In genomic region chr1:230978491-230979388, GRCh38 we compare ENCODE assay signal across 1 cellular context.
A peak's percentile ranks its signal among the peaks of the same experiment; 100 is the strongest.
TF ChIP-seq lines count a peak whose summit lies in the region.

Gene ARV1 (plus strand): TSS chr1:230979094. CDS start chr1:230979106, 12 bp downstream.
A gene with protein sequence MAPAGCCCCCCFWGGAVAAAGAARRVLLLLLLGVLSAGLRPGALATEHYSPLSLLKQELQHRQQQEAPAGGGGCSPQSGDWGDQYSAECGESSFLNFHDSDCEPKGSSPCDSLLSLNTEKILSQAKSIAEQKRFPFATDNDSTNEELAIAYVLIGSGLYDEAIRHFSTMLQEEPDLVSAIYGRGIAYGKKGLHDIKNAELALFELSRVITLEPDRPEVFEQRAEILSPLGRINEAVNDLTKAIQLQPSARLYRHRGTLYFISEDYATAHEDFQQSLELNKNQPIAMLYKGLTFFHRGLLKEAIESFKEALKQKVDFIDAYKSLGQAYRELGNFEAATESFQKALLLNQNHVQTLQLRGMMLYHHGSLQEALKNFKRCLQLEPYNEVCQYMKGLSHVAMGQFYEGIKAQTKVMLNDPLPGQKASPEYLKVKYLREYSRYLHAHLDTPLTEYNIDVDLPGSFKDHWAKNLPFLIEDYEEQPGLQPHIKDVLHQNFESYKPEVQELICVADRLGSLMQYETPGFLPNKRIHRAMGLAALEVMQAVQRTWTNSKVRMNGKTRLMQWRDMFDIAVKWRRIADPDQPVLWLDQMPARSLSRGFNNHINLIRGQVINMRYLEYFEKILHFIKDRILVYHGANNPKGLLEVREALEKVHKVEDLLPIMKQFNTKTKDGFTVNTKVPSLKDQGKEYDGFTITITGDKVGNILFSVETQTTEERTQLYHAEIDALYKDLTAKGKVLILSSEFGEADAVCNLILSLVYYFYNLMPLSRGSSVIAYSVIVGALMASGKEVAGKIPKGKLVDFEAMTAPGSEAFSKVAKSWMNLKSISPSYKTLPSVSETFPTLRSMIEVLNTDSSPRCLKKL (minus strand): TSS chr1:230978861. CDS start chr1:230978830, 31 bp downstream.

TF ChIP-seq in K562, 482 proteins besides CTCF, POLR2A, EP300 and RAD21 (continued from another document and continues in another):
- TF ChIP-seq ID3 (CRISPR knock-in tag; IDR thresholded peaks at IDR 0.05) (no peak), ID3 (tag; IDR thresholded peaks at IDR 0.05) (0 out of 2 replicates have a peak, but pooled peaks have one; percentile 58), BCOR (IDR thresholded peaks at IDR 0.05) (peak; percentile 35; the same call in 1 of the 2 replicates), ZNF583 (CRISPR knock-in tag; IDR thresholded peaks at IDR 0.05) (no peak), ZNF740 (CRISPR knock-in tag; IDR thresholded peaks at IDR 0.05) (no peak), ZNF740 (tag; IDR thresholded peaks at IDR 0.05) (no peak), SMAD3 (CRISPR knock-in tag; conservative IDR thresholded peaks at IDR 0.05) (0 out of 2 replicates have a peak, but pooled peaks have one; percentile 38), POLR2G (IDR thresholded peaks at IDR 0.05; ENCODE audit: low read depth, low read length) (peak; percentile 93), PHB (CRISPR knock-in tag; IDR thresholded peaks at IDR 0.05) (no peak), IFI16 (CRISPR knock-in tag; IDR thresholded peaks at IDR 0.05) (no peak), PYGO2 (tag; IDR thresholded peaks at IDR 0.05) (no peak), XRCC5 (IDR thresholded peaks at IDR 0.05; ENCODE audit: low read depth, low read length) (peak; percentile 58; the same call in 1 of the 2 replicates), MCM7 (IDR thresholded peaks at IDR 0.05) (no peak), CHD4 (IDR thresholded peaks at IDR 0.05; ENCODE audit: insufficient read depth, insufficient replicate concordance, low read depth, low read length, poor library complexity, severe bottlenecking) (no peak), ZBTB11 (CRISPR knock-in tag; IDR thresholded peaks at IDR 0.05) (peak in 1 of 3 experiments; percentile 88; a peak in 2 of 6 replicates), NBN (IDR thresholded peaks at IDR 0.05; ENCODE audit: low read depth) (peak; percentile 65; the same call in 1 of the 2 replicates), MAZ (CRISPR knock-in tag; conservative IDR thresholded peaks at IDR 0.05 in 1 of 2, IDR thresholded peaks at IDR 0.05 in 1 of 2) (peak; percentile 83 to 87), HBP1 (CRISPR knock-in tag; IDR thresholded peaks at IDR 0.05) (no peak), KLF16 (IDR thresholded peaks at IDR 0.05) (no peak), ZNF316 (IDR thresholded peaks at IDR 0.05) (no peak), BRD4 (IDR thresholded peaks at IDR 0.05) (no peak), RHOXF2B (CRISPR knock-in tag; conservative IDR thresholded peaks at IDR 0.05) (no peak), TSC22D4 (tag; IDR thresholded peaks at IDR 0.05) (no peak), ETV6 (IDR thresholded peaks at IDR 0.05; ENCODE audit: borderline replicate concordance in 1 of 2, low read depth in 2 of 2, low read length in 1 of 2) (peak; percentile 49 to 54; a peak in 2 of 4 replicates), ETV6 (CRISPR knock-in tag; IDR thresholded peaks at IDR 0.05; ENCODE audit: borderline replicate concordance) (no peak), BHLHE40 (IDR thresholded peaks at IDR 0.05; ENCODE audit: low read length) (peak; percentile 79), CCNT2 (IDR thresholded peaks at IDR 0.05; ENCODE audit: borderline replicate concordance, extremely low read depth, insufficient read length, low read depth, low read length) (peak; percentile 66), PCBP1 (IDR thresholded peaks at IDR 0.05; ENCODE audit: low read depth, low read length, poor library complexity, severe bottlenecking) (peak; percentile 64), ZNF696 (CRISPR knock-in tag; conservative IDR thresholded peaks at IDR 0.05) (no peak), CSDE1 (IDR thresholded peaks at IDR 0.05) (no peak; a peak in 1 of 4 replicates), ZNF584 (CRISPR knock-in tag; IDR thresholded peaks at IDR 0.05; ENCODE audit: low read depth) (peak; percentile 92), ZNF24 (IDR thresholded peaks at IDR 0.05) (no peak), CC2D1A (IDR thresholded peaks at IDR 0.05) (peak; percentile 25; the same call in 1 of the 2 replicates), ZNF384 (IDR thresholded peaks at IDR 0.05; ENCODE audit: low read depth, low read length) (0 out of 2 replicates have a peak, but pooled peaks have one; percentile 12), ZFX (CRISPR knock-in tag; IDR thresholded peaks at IDR 0.05) (peak; percentile 95), PRDM10 (IDR thresholded peaks at IDR 0.05; ENCODE audit: partially characterized antibody) (no peak), BRCA1 (IDR thresholded peaks at IDR 0.05) (no peak), BRCA1 (CRISPR knock-in tag; IDR thresholded peaks at IDR 0.05) (no peak), SIX5 (IDR thresholded peaks at IDR 0.05; ENCODE audit: borderline replicate concordance in 1 of 2, insufficient read depth in 1 of 2, low read depth in 1 of 2, low read length in 2 of 2) (peak; percentile 93 to 95), DIDO1 (tag; IDR thresholded peaks at IDR 0.05; ENCODE audit: low read depth) (peak; percentile 91), STAT5A (IDR thresholded peaks at IDR 0.05; ENCODE audit: borderline replicate concordance, low read length) (no peak), ESRRB (CRISPR knock-in tag; IDR thresholded peaks at IDR 0.05; ENCODE audit: borderline replicate concordance) (no peak), HLTF (IDR thresholded peaks at IDR 0.05) (0 out of 2 replicates have a peak, but pooled peaks have one; percentile 78), TCF7L2 (IDR thresholded peaks at IDR 0.05; ENCODE audit: low read depth, low read length) (no peak), POLR2B (IDR thresholded peaks at IDR 0.05; ENCODE audit: low read depth, partially characterized antibody) (peak; percentile 92), ZSCAN32 (CRISPR knock-in tag; IDR thresholded peaks at IDR 0.05) (no peak), ZNF75A (CRISPR knock-in tag; IDR thresholded peaks at IDR 0.05) (no peak), RBM22 (IDR thresholded peaks at IDR 0.05; ENCODE audit: low read depth, low read length, poor library complexity, severe bottlenecking) (no peak), SRSF9 (IDR thresholded peaks at IDR 0.05; ENCODE audit: borderline replicate concordance, low read depth, low read length) (no peak), ZFPM2 (CRISPR knock-in tag; IDR thresholded peaks at IDR 0.05) (no peak), ZNF184 (CRISPR knock-in tag; IDR thresholded peaks at IDR 0.05) (no peak), HCFC1 (IDR thresholded peaks at IDR 0.05; ENCODE audit: low read depth, low read length) (peak; percentile 99), ATF7 (IDR thresholded peaks at IDR 0.05) (peak; percentile 96)
- TF ChIP-seq, protein P1, sequence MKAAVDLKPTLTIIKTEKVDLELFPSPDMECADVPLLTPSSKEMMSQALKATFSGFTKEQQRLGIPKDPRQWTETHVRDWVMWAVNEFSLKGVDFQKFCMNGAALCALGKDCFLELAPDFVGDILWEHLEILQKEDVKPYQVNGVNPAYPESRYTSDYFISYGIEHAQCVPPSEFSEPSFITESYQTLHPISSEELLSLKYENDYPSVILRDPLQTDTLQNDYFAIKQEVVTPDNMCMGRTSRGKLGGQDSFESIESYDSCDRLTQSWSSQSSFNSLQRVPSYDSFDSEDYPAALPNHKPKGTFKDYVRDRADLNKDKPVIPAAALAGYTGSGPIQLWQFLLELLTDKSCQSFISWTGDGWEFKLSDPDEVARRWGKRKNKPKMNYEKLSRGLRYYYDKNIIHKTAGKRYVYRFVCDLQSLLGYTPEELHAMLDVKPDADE (conservative IDR thresholded peaks at IDR 0.05; ENCODE audit: control insufficient read depth, low read depth, low read length), result peak; percentile 98
- TF ChIP-seq, protein P2, sequence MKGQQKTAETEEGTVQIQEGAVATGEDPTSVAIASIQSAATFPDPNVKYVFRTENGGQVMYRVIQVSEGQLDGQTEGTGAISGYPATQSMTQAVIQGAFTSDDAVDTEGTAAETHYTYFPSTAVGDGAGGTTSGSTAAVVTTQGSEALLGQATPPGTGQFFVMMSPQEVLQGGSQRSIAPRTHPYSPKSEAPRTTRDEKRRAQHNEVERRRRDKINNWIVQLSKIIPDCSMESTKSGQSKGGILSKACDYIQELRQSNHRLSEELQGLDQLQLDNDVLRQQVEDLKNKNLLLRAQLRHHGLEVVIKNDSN (CRISPR knock-in tag; IDR thresholded peaks at IDR 0.05), result peak; percentile 63
- TF ChIP-seq, protein P3, sequence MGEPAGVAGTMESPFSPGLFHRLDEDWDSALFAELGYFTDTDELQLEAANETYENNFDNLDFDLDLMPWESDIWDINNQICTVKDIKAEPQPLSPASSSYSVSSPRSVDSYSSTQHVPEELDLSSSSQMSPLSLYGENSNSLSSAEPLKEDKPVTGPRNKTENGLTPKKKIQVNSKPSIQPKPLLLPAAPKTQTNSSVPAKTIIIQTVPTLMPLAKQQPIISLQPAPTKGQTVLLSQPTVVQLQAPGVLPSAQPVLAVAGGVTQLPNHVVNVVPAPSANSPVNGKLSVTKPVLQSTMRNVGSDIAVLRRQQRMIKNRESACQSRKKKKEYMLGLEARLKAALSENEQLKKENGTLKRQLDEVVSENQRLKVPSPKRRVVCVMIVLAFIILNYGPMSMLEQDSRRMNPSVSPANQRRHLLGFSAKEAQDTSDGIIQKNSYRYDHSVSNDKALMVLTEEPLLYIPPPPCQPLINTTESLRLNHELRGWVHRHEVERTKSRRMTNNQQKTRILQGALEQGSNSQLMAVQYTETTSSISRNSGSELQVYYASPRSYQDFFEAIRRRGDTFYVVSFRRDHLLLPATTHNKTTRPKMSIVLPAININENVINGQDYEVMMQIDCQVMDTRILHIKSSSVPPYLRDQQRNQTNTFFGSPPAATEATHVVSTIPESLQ (CRISPR knock-in tag; IDR thresholded peaks at IDR 0.05), result no peak; the same call in 1 of the 2 replicates
